8 cellular contexts compared by ENCODE assay signal in the genomic region with DNA sequence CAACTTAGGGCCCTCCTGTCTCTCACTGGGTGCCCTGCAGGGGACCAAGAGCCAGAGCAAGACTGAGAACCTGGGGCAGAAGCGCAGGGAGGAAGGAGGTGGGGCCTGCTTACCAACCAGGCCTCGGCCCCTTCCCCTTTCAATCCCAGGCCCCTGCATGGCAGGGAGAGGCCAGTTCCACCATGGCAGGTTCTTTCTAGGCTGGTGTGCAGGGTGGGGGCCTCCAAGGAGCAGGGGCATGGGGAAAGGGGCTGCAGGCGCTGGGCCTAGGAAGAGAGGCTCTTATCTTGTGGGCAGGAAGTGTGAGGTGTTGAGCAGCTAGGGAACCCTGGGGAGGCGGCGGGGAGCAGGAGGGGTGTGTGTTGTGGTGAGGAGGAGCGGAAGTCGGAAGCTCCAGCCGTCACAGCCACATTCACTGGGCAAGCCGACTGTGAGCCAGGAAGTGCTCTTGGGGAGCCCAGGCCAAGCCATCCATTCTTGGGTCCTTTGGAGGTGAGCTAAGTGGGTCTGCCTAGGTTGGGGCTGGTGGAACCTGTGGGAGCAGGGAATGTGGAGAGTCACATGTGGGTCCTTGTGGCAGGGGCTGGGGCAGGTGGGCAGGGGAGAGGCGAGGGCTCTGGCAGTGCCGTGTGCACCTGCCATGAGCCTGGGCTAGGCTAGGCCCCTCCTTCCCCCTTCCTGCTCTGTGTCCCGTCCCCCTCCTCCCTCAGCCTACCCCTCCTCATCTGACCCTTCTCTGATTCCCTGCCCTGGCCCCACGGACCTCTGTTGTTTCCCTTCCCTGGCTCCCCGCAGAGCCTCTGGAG. TPM values are rescaled to one million over a fixed set of nuclear protein-coding genes. Genes with fewer than 3 reads are reported as not detected.
DNase-seq lines count a peak whose midpoint lies in the region; ATAC-seq and TF ChIP-seq lines count a peak whose summit lies in the region.

A gene (plus strand): TSS at position 409 of the 806 bp plus-strand sequence. CDS start 8,486 bp downstream, outside the sequence.

- ATAC-seq in HG03196 (IDR thresholded peaks at IDR 0.05; ENCODE audit: unreplicated experiment): peak; percentile 75
- peak; percentile 88 for ATAC-seq in naive thymus-derived CD4-positive, alpha-beta T cell

- peaks cover 7 to 61% (median 18%) of the 10 kb centered on the region in 5 donors for H3K36me3 Mint-ChIP-seq in naive thymus-derived CD4-positive, alpha-beta T cell
- no peaks in the 10 kb centered on the region; a peak in 2 of 7 replicates for H3K36me3 Mint-ChIP-seq in H9 (ENCODE audit: insufficient read depth in 1 of 3, low read depth in 3 of 3)

- H3K27me3 ChIP-seq in adrenal gland: no peaks in the 10 kb centered on the region
- H3K27me3 ChIP-seq in naive thymus-derived CD4-positive, alpha-beta T cell (ENCODE audit: control insufficient read depth in 2 of 2, insufficient read depth in 2 of 2, low read length in 2 of 2): no peaks in the 10 kb centered on the region
- H3K27me3 ChIP-seq in suprapubic skin: no peaks in the 10 kb centered on the region
- H3K27me3 ChIP-seq in H9 (ENCODE audit: insufficient read depth, low read length): no peaks in the 10 kb centered on the region

- H3K27me3 Mint-ChIP-seq in naive thymus-derived CD4-positive, alpha-beta T cell: peaks cover 0 to 5% (median 0%) of the 10 kb centered on the region in 5 donors
- H3K27me3 Mint-ChIP-seq in H9 (ENCODE audit: low read depth): peaks cover 3% of the 10 kb centered on the region

- no peak within 1 kb of the TSS for H2BK120ac ChIP-seq in H9 (ENCODE audit: low read depth, low read length, poor library complexity, severe bottlenecking)

- H3K9me3 Mint-ChIP-seq in naive thymus-derived CD4-positive, alpha-beta T cell: peaks cover 0 to 5% (median 0%) of the 10 kb centered on the region in 11 donors
- H3K9me3 Mint-ChIP-seq in H9: no peaks in the 10 kb centered on the region

- no peak within 1 kb of the TSS for H4K5ac ChIP-seq in H9 (ENCODE audit: insufficient read length, low read depth, low read length)

- POLR2A ChIA-PET in naive thymus-derived CD4-positive, alpha-beta T cell (lab: Charles Lee): interaction anchor here (0.7 to 12.9 kb wide), 16 partner anchors 9 to 189 kb away, joined by 3 to 172 read pairs (median 6); no protein-coding TSS in a partner anchor

- H2AK5ac ChIP-seq in H9 (ENCODE audit: insufficient read length, low read length): no peak within 1 kb of the TSS

- peak within 1 kb of the TSS in 1 of 4 donors; percentile 1 for H3K4me3 ChIP-seq in adrenal gland
- peak within 1 kb of the TSS; percentile 80 for H3K4me3 ChIP-seq in naive thymus-derived CD4-positive, alpha-beta T cell (ENCODE audit: low read length)
- peak within 1 kb of the TSS; percentile 33 for H3K4me3 ChIP-seq in suprapubic skin

- peak within 1 kb of the TSS; percentile 87 to 99 (median 94) for H3K4me3 Mint-ChIP-seq in naive thymus-derived CD4-positive, alpha-beta T cell
- H3K4me3 Mint-ChIP-seq in H9: no peak within 1 kb of the TSS

- H3K4ac ChIP-seq in H9 (ENCODE audit: low read depth, low read length): no peak within 1 kb of the TSS

- no peak within 1 kb of the TSS for H3K56ac ChIP-seq in H9 (ENCODE audit: insufficient read length, low read depth, low read length)

- no peaks in the 10 kb centered on the region for H3K23me2 ChIP-seq in H9 (ENCODE audit: insufficient read length, low read depth, low read length, poor library complexity, severe bottlenecking)

- H3K23ac ChIP-seq in H9 (ENCODE audit: insufficient read length, low read depth, low read length): no peak within 1 kb of the TSS

- no peak within 1 kb of the TSS for H2BK20ac ChIP-seq in H9 (ENCODE audit: low read depth, low read length, poor library complexity, severe bottlenecking)

- no peak within 1 kb of the TSS for H2AFZ ChIP-seq in H9 (ENCODE audit: low read length)

- no peaks in the 10 kb centered on the region for H3K79me1 ChIP-seq in H9 (ENCODE audit: insufficient read depth, low read depth, low read length, poor library complexity, severe bottlenecking)

- H3K27ac ChIP-seq in adrenal gland: peak within 1 kb of the TSS in 3 of 5 donors; percentile 14 to 72 (median 43)
- peak within 1 kb of the TSS; percentile 92 for H3K27ac ChIP-seq in naive thymus-derived CD4-positive, alpha-beta T cell (ENCODE audit: low read depth, low read length)
- H3K27ac ChIP-seq in suprapubic skin: no peak within 1 kb of the TSS
- H3K27ac ChIP-seq in H9 (ENCODE audit: insufficient read length, low read depth, low read length): no peak within 1 kb of the TSS

- no peak within 1 kb of the TSS for H3K9ac ChIP-seq in H9 (ENCODE audit: extremely low read depth, insufficient read length, low read length)

- TF ChIP-seq CTCF in adrenal gland (IDR thresholded peaks at IDR 0.05): no peak
- no peak for TF ChIP-seq CTCF in suprapubic skin (IDR thresholded peaks at IDR 0.05)
- no peak for TF ChIP-seq CTCF in H9 (conservative IDR thresholded peaks at IDR 0.05)

- H3K14ac ChIP-seq in H9 (ENCODE audit: insufficient read depth, low read length): no peak within 1 kb of the TSS; the same call in 1 of the 2 replicates

- no peak within 1 kb of the TSS for H3K4me2 ChIP-seq in H9 (ENCODE audit: insufficient read depth, insufficient read length, low read length)

- no peak within 1 kb of the TSS for H2BK5ac ChIP-seq in H9 (ENCODE audit: insufficient read length, low read length)

- no peaks in the 10 kb centered on the region for H3K36me3 ChIP-seq in adrenal gland (replicated peaks in 1 of 2)
- H3K36me3 ChIP-seq in naive thymus-derived CD4-positive, alpha-beta T cell (ENCODE audit: control insufficient read depth in 2 of 3, insufficient read depth in 3 of 3, low read length in 3 of 3): peaks cover 0 to 6% (median 4%) of the 10 kb centered on the region in 3 experiments
- no peaks in the 10 kb centered on the region for H3K36me3 ChIP-seq in suprapubic skin

- no peak within 1 kb of the TSS for H4K91ac ChIP-seq in H9 (ENCODE audit: insufficient read length, low read depth, low read length)

- H3K9me3 ChIP-seq in adrenal gland (replicated peaks in 1 of 3): no peaks in the 10 kb centered on the region
- no peaks in the 10 kb centered on the region for H3K9me3 ChIP-seq in naive thymus-derived CD4-positive, alpha-beta T cell (ENCODE audit: control insufficient read depth in 2 of 3, low read length in 3 of 3)
- no peaks in the 10 kb centered on the region for H3K9me3 ChIP-seq in suprapubic skin
- no peaks in the 10 kb centered on the region for H3K9me3 ChIP-seq in H9 (ENCODE audit: control insufficient read depth, low read depth, low read length)

- no peak within 1 kb of the TSS for H4K8ac ChIP-seq in H9 (replicated peaks; ENCODE audit: insufficient read length, low read depth, low read length)

- peak within 1 kb of the TSS; percentile 89 to 98 (median 93) for H3K27ac Mint-ChIP-seq in naive thymus-derived CD4-positive, alpha-beta T cell
- no peak within 1 kb of the TSS; a peak in 1 of 7 replicates for H3K27ac Mint-ChIP-seq in H9

- H3K4me1 Mint-ChIP-seq in naive thymus-derived CD4-positive, alpha-beta T cell: peaks cover 58 to 84% (median 72%) of the 10 kb centered on the region in 7 donors
- peaks cover 18 to 21% of the 10 kb centered on the region in 2 experiments for H3K4me1 Mint-ChIP-seq in H9

- peak; percentile 87 for TF ChIP-seq POLR2A in GM19099 (IDR thresholded peaks at IDR 0.05; ENCODE audit: extremely low read depth, insufficient read length, low read depth)
- TF ChIP-seq POLR2A in adrenal gland (IDR thresholded peaks at IDR 0.05): no peak
- TF ChIP-seq POLR2A in suprapubic skin (IDR thresholded peaks at IDR 0.05): no peak

- intact Hi-C loops in T-helper 2 cell treated with Interferon-gamma antibody and Interleukin-4, amounts not matched to agents 100 ng/mL and 5 ng/mL, for 36 hours (cut with micrococcal nuclease): loop anchor here (1.0 to 10.0 kb wide), 6 partner anchors 16 to 711 kb away; a partner anchor contains a TSS
- intact Hi-C loops in adrenal gland (cut with DNase I): no loop called here
- intact Hi-C loops in naive thymus-derived CD4-positive, alpha-beta T cell (cut with micrococcal nuclease): loop anchor here (1.0 to 10.0 kb wide), 10 partner anchors 8 to 1119 kb away; a partner anchor contains a TSS

- no peak for TF ChIP-seq EP300 in suprapubic skin (IDR thresholded peaks at IDR 0.05)

- H2BK12ac ChIP-seq in H9 (ENCODE audit: insufficient read length, low read depth, low read length): no peak within 1 kb of the TSS

- no peaks in the 10 kb centered on the region for H3K79me2 ChIP-seq in H9 (ENCODE audit: insufficient read depth, low read length)

- H2BK15ac ChIP-seq in H9 (ENCODE audit: low read depth, low read length): no peak within 1 kb of the TSS

- H3T11ph ChIP-seq in H9 (ENCODE audit: low read length): no peak within 1 kb of the TSS

- peak in 5 of 7 donors; percentile 40 to 67 (median 50) for DNase-seq in adrenal gland
- peak; percentile 61 to 92 (median 90) for DNase-seq in naive thymus-derived CD4-positive, alpha-beta T cell
- DNase-seq in suprapubic skin (ENCODE audit: low spot score in 2 of 2): peak in 1 of 2 donors; percentile 88
- DNase-seq in H9: no peak
- no peak for DNase-seq in HPDE6-E6E7 (ENCODE audit: extremely low spot score)

- 74 to 84% (median 79%) methylated on average over 11 to 14 of the region's 14 CpGs for WGBS in adrenal gland, 4 donors
- 75% methylated on average over 14 of the region's 14 CpGs for WGBS in suprapubic skin
- WGBS in H9 (ENCODE audit: extremely low coverage, insufficient read length, low lambda C conversion rate): no CpG with 5 or more reads among the region's 14 CpGs

- no peaks in the 10 kb centered on the region for H4K20me1 ChIP-seq in H9 (ENCODE audit: control insufficient read depth, insufficient read depth, insufficient read length)

- H3K4me1 ChIP-seq in adrenal gland (replicated peaks in 1 of 2): peaks cover 0 to 6% of the 10 kb centered on the region in 2 donors
- H3K4me1 ChIP-seq in naive thymus-derived CD4-positive, alpha-beta T cell (ENCODE audit: control insufficient read depth in 2 of 2, insufficient read depth in 2 of 2, low read length in 2 of 2): peaks cover 67 to 68% of the 10 kb centered on the region in 2 donors
- H3K4me1 ChIP-seq in suprapubic skin: peaks cover 5% of the 10 kb centered on the region
- no peaks in the 10 kb centered on the region; the same call in 1 of the 2 replicates for H3K4me1 ChIP-seq in H9 (ENCODE audit: insufficient read depth, low read length)

- CTCF ChIA-PET in naive thymus-derived CD4-positive, alpha-beta T cell (lab: Charles Lee): interaction anchor here (0.5 to 7.9 kb wide), 12 partner anchors 8 to 216 kb away, joined by 3 to 80 read pairs (median 5); no protein-coding TSS in a partner anchor

- no peak within 1 kb of the TSS for H3K18ac ChIP-seq in H9 (ENCODE audit: insufficient read length, low read depth, low read length)

RNA-seq across cellular contexts. Expression of the gene that starts here (rescaled TPM):
- total RNA-seq in T-helper 2 cell treated with Interferon-gamma antibody and Interleukin-4, amounts not matched to agents 100 ng/mL and 5 ng/mL, for 36 hours: 302 TPM in 2 replicates
- 100 to 1,000 TPM in 4 of 8 donors, 10 to 100 TPM in 4; 62.7 to 164 (median 93.5) TPM for total RNA-seq in adrenal gland
- polyA plus RNA-seq in adrenal gland: 10 to 100 TPM; 21.1 to 60.2 (median 31.8) TPM
- total RNA-seq in naive thymus-derived CD4-positive, alpha-beta T cell: 100 to 1,000 TPM in 4 of 5 experiments, 10 to 100 TPM in 1; 96.4 to 399 (median 167) TPM
- 10 to 100 TPM; 28.0 to 50.4 TPM for polyA plus RNA-seq in naive thymus-derived CD4-positive, alpha-beta T cell
- total RNA-seq in suprapubic skin: 100 to 1,000 TPM in 1 of 4 donors, 10 to 100 TPM in 3; 53.8 to 102 (median 88.0) TPM
- 1.0 and 1.5 TPM in 2 replicates for total RNA-seq in H9 (2021)

Comparison
In these comparisons a context has a peak if more than half of its experiments do, and no peak if none do; other contexts are left out.
1. RNA of the gene that starts here (total RNA-seq): 302 TPM in T-helper 2 cell treated with Interferon-gamma antibody and Interleukin-4, amounts not matched to agents 100 ng/mL and 5 ng/mL, for 36 hours, 96.4 to 399 TPM in naive thymus-derived CD4-positive, alpha-beta T cell, 62.7 to 164 TPM in adrenal gland and 53.8 to 102 TPM in suprapubic skin; 1.0 to 1.5 TPM in H9; every median in the first group is over 10 times any median in the second.
2. DNase-seq: peak in adrenal gland (5 of 7) and naive thymus-derived CD4-positive, alpha-beta T cell (9 of 9); none in H9 (single experiment) and HPDE6-E6E7 (single experiment).
3. H3K27ac ChIP-seq: peak in adrenal gland (3 of 5) and naive thymus-derived CD4-positive, alpha-beta T cell (single experiment); none in suprapubic skin (single experiment) and H9 (single experiment).
4. H3K27ac Mint-ChIP-seq: peak in naive thymus-derived CD4-positive, alpha-beta T cell (9 of 9); none in H9 (0 of 3).
5. H3K4me3 Mint-ChIP-seq: peak in naive thymus-derived CD4-positive, alpha-beta T cell (10 of 10); none in H9 (0 of 2).
6. intact Hi-C loops: an anchor here in T-helper 2 cell treated with Interferon-gamma antibody and Interleukin-4, amounts not matched to agents 100 ng/mL and 5 ng/mL, for 36 hours (1.0 to 10.0 kb wide) and naive thymus-derived CD4-positive, alpha-beta T cell (1.0 to 10.0 kb wide); none called in adrenal gland.